16 cellular contexts compared by ENCODE assay signal in the genomic region with DNA sequence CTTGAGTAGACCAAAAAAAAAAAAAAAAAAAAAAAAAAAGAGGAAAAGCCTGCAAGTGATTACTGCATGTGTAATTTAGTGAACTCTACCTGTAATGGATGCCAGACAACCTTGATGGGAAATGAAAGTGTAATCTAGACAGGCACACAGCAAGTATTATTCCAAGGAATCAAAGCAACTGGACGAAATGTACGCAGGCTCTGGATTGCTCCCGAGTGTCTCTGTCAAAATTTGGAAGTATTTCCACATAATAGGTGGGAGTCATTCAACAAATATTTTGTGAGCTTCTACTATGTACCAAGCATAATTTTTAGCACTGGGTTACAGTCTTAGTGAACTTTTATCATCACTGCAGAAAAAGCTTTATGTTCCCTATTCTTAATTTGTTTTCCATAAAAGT.
DNase-seq lines count a peak whose midpoint lies in the region; ATAC-seq and TF ChIP-seq lines count a peak whose summit lies in the region.
"Had no signal": no experiment of that assay in that cellular context is flagged by ENCODE, and none has a peak within 500 bp of the region (broad histone marks: within the 10 kb centered on the region; RNA-seq: fewer than 3 reads in every experiment).

No MANE protein-coding gene starts in this region.

- no TSS peak for BruUV-seq in MCF 10A (replicated peaks; lab: Mats Ljungman, UMichigan)

- POLR2A ChIA-PET in MCF 10A (lab: Yijun Ruan, JAX) (interaction anchor here (1.2 kb wide), 1 partner anchor 9 kb away, joined by 3 read pairs; no protein-coding TSS in a partner anchor), HEK293T (lab: Yijun Ruan, JAX) (interaction anchor here (0.6 kb wide), 1 partner anchor 8 kb away, joined by 3 read pairs; no protein-coding TSS in a partner anchor)

- H3K9me3 Mint-ChIP-seq in MCF 10A (ENCODE audit: unreplicated experiment), result no peaks in the 10 kb centered on the region

- peak in 3 of 4 donors; percentile 65 to 73 (median 68) for ATAC-seq in psoas muscle
- no peak for ATAC-seq in GM19467 (IDR thresholded peaks at IDR 0.05; ENCODE audit: unreplicated experiment)

- no peak overlapping the region for H3K27ac Mint-ChIP-seq in MCF 10A (ENCODE audit: low read depth, unreplicated experiment)
- H3K27ac Mint-ChIP-seq: CD4-positive, alpha-beta memory T cell had no signal

- WGBS in psoas muscle, 3 donors, result 51 to 79% (median 63%) methylated on average over 3 of the region's 3 CpGs

- H3K36me3 ChIP-seq in breast epithelium (no peaks in the 10 kb centered on the region), psoas muscle (ENCODE audit: insufficient read depth in 1 of 2, low read depth in 1 of 2) (peaks cover 0 to 11% of the 10 kb centered on the region in 2 donors)
- H3K36me3 ChIP-seq: HAP-1 had no signal

- H3K27me3 Mint-ChIP-seq in MCF 10A (ENCODE audit: insufficient read depth, unreplicated experiment), result no peaks in the 10 kb centered on the region

- H3K4me3 ChIP-seq in breast epithelium, result no peak overlapping the region
- no peak overlapping the region for H3K4me3 ChIP-seq in psoas muscle
- H3K4me3 ChIP-seq: HAP-1 had no signal

- no peaks in the 10 kb centered on the region for H3K36me3 Mint-ChIP-seq in MCF 10A (ENCODE audit: insufficient read depth, unreplicated experiment)
- H3K36me3 Mint-ChIP-seq: CD14-positive monocyte; CD4-positive, alpha-beta memory T cell had no signal

- no peak for TF ChIP-seq POLR2A in breast epithelium (IDR thresholded peaks at IDR 0.05)

- DNase-seq in MCF 10A (ENCODE audit: unreplicated experiment) (peak; percentile 40), breast epithelium (ENCODE audit: low spot score in 2 of 2) (no peak), HEK293T (ENCODE audit: extremely low spot score) (no peak), psoas muscle (no peak), HUDEP-2 (lab: John Stamatoyannopoulos, UW; ENCODE audit: unreplicated experiment in 76 of 76) (no peak), Ammon's horn (ENCODE audit: low spot score) (no peak)
- DNase-seq: 8988T; ACHN; CD4-positive, alpha-beta memory T cell; DMS153; DMS79; GDM1; KG1 had no signal

- H3K27me3 ChIP-seq in breast epithelium, result no peaks in the 10 kb centered on the region
- no peaks in the 10 kb centered on the region for H3K27me3 ChIP-seq in psoas muscle (ENCODE audit: insufficient read depth in 3 of 3, low read length in 2 of 3)

- H3K4me1 ChIP-seq in breast epithelium (no peaks in the 10 kb centered on the region), psoas muscle (peaks cover 16% of the 10 kb centered on the region)

- H3K4me1 Mint-ChIP-seq in MCF 10A (ENCODE audit: insufficient read depth, unreplicated experiment), result peaks cover 16% of the 10 kb centered on the region
- H3K4me1 Mint-ChIP-seq: CD14-positive monocyte; CD4-positive, alpha-beta memory T cell had no signal

- no peak overlapping the region for H3K27ac ChIP-seq in breast epithelium
- no peak overlapping the region for H3K27ac ChIP-seq in psoas muscle

- CTCF ChIA-PET in MCF 10A (lab: Yijun Ruan, JAX), result interaction anchor here (0.6 to 1.4 kb wide), 2 partner anchors 42 to 321 kb away, joined by 3 to 5 read pairs; no protein-coding TSS in a partner anchor
- CTCF ChIA-PET in HEK293T (lab: Yijun Ruan, JAX), result interaction anchor here (0.6 kb wide), 1 partner anchor 477 kb away, joined by 3 read pairs; no protein-coding TSS in a partner anchor

- no peaks in the 10 kb centered on the region for H3K9me3 ChIP-seq in breast epithelium
- H3K9me3 ChIP-seq in psoas muscle, result no peaks in the 10 kb centered on the region
- H3K9me3 ChIP-seq: HAP-1 had no signal

- TF ChIP-seq CTCF in MCF 10A (IDR thresholded peaks at IDR 0.05; ENCODE audit: unreplicated experiment) (no peak), breast epithelium (IDR thresholded peaks at IDR 0.05) (no peak), psoas muscle (IDR thresholded peaks at IDR 0.05) (no peak)

- no peak overlapping the region for H3K4me3 Mint-ChIP-seq in MCF 10A (ENCODE audit: unreplicated experiment)
- H3K4me3 Mint-ChIP-seq: CD14-positive monocyte; CD4-positive, alpha-beta memory T cell had no signal

- intact Hi-C loops in MCF 10A (cut with micrococcal nuclease), result no loop called here
- intact Hi-C loops in breast epithelium (cut with DNase I; ENCODE audit: low total_unique reads), result no loop called here
- intact Hi-C loops in psoas muscle (cut with DNase I), result no loop called here

TF ChIP-seq in HEK293T, 16 proteins besides CTCF, POLR2A, EP300 and RAD21:
- TF ChIP-seq BHLHE40 (IDR thresholded peaks at IDR 0.05; ENCODE audit: borderline replicate concordance), result no peak
- TF ChIP-seq, protein P1, sequence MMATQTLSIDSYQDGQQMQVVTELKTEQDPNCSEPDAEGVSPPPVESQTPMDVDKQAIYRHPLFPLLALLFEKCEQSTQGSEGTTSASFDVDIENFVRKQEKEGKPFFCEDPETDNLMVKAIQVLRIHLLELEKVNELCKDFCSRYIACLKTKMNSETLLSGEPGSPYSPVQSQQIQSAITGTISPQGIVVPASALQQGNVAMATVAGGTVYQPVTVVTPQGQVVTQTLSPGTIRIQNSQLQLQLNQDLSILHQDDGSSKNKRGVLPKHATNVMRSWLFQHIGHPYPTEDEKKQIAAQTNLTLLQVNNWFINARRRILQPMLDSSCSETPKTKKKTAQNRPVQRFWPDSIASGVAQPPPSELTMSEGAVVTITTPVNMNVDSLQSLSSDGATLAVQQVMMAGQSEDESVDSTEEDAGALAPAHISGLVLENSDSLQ (IDR thresholded peaks at IDR 0.05), result no peak
- TF ChIP-seq FOXA1 (IDR thresholded peaks at IDR 0.05), result no peak
- TF ChIP-seq LEF1 (IDR thresholded peaks at IDR 0.05; ENCODE audit: borderline replicate concordance), result no peak
- no peak for TF ChIP-seq SUZ12 (IDR thresholded peaks at IDR 0.05)
- TF ChIP-seq ZNF384 (IDR thresholded peaks at IDR 0.05), result peak; percentile 54
